Comparison of ENCODE assay signal across 10 cellular contexts in genomic region chr22:21778705-21779363, GRCh38. TPM values are rescaled to one million over a fixed set of nuclear protein-coding genes. Genes with fewer than 3 reads are reported as not detected.
DNase-seq lines count a peak whose midpoint lies in the region; ATAC-seq and TF ChIP-seq lines count a peak whose summit lies in the region.
"Had no signal": no experiment of that assay in that cellular context is flagged by ENCODE, and none has a peak within 500 bp of the region (broad histone marks: within the 10 kb centered on the region; RNA-seq: fewer than 3 reads in every experiment).

No MANE protein-coding gene starts in this region.

- intact Hi-C loops in mammary epithelial cell (cut with micrococcal nuclease), result no loop called here
- intact Hi-C loops in MCF 10A (cut with micrococcal nuclease), result no loop called here
- intact Hi-C loops in heart right ventricle (cut with DNase I), result loop anchor here in 5 of 10 donors (5.0 to 10.0 kb wide), 4 partner anchors 52 to 158 kb away; no protein-coding TSS in a partner anchor
- intact Hi-C loops in psoas muscle (cut with DNase I), result loop anchor here in 1 of 2 donors (5.0 kb wide), 1 partner anchor 158 kb away; no protein-coding TSS in a partner anchor

- H3K27me3 ChIP-seq in mammary epithelial cell (ENCODE audit: insufficient read depth, low read length), result no peaks in the 10 kb centered on the region
- H3K27me3 ChIP-seq in heart right ventricle, result no peaks in the 10 kb centered on the region
- no peaks in the 10 kb centered on the region for H3K27me3 ChIP-seq in psoas muscle (ENCODE audit: insufficient read depth in 3 of 3, low read length in 2 of 3)

- H3K27ac ChIP-seq in mammary epithelial cell (ENCODE audit: insufficient read depth, low read depth, low read length) (no peak overlapping the region), heart right ventricle (no peak overlapping the region), psoas muscle (no peak overlapping the region)

- TF ChIP-seq CTCF in mammary epithelial cell (conservative IDR thresholded peaks at IDR 0.05 in 1 of 2, IDR thresholded peaks at IDR 0.05 in 1 of 2; ENCODE audit: extremely low read depth in 1 of 2, insufficient read depth in 1 of 2, low read depth in 1 of 2, low read length in 2 of 2), result no peak
- TF ChIP-seq CTCF in MCF 10A (IDR thresholded peaks at IDR 0.05; ENCODE audit: unreplicated experiment), result no peak
- no peak for TF ChIP-seq CTCF in astrocyte of the cerebellum (IDR thresholded peaks at IDR 0.05; ENCODE audit: low read depth, low read length, missing control alignments)
- no peak for TF ChIP-seq CTCF in heart right ventricle (IDR thresholded peaks at IDR 0.05)
- TF ChIP-seq CTCF in psoas muscle (IDR thresholded peaks at IDR 0.05), result no peak

- no peak overlapping the region for H3K9ac ChIP-seq in mammary epithelial cell (ENCODE audit: insufficient read depth, low read length)

- dilution Hi-C loops in mammary epithelial cell (cut with HindIII; ENCODE audit: low sequenced_read_pairs), result loop anchor here (5.0 kb wide), 2 partner anchors 78 to 82 kb away; no protein-coding TSS in a partner anchor

- H3K9me3 Mint-ChIP-seq in MCF 10A (ENCODE audit: unreplicated experiment), result no peaks in the 10 kb centered on the region
- H3K9me3 Mint-ChIP-seq: activated naive CD8-positive, alpha-beta T cell treated with anti-CD3 and anti-CD28 coated beads, Interleukin-2, amount 50 U/mL, for 24 hours had no signal

- no peak overlapping the region for H3K4me3 Mint-ChIP-seq in MCF 10A (ENCODE audit: unreplicated experiment)
- H3K4me3 Mint-ChIP-seq: activated naive CD8-positive, alpha-beta T cell treated with anti-CD3 and anti-CD28 coated beads, Interleukin-2, amount 50 U/mL, for 24 hours had no signal

- no peak overlapping the region for H3K27ac Mint-ChIP-seq in MCF 10A (ENCODE audit: low read depth, unreplicated experiment)
- H3K27ac Mint-ChIP-seq: activated naive CD8-positive, alpha-beta T cell treated with anti-CD3 and anti-CD28 coated beads, Interleukin-2, amount 50 U/mL, for 24 hours had no signal

- ATAC-seq in GM19463 (IDR thresholded peaks at IDR 0.05; ENCODE audit: unreplicated experiment) (no peak), heart right ventricle (no peak), psoas muscle (no peak)
- ATAC-seq: activated naive CD8-positive, alpha-beta T cell treated with anti-CD3 and anti-CD28 coated beads, Interleukin-2, amount 50 U/mL, for 24 hours; PC-3 had no signal

- H3K4me1 ChIP-seq in mammary epithelial cell (ENCODE audit: insufficient read depth, low read length) (no peaks in the 10 kb centered on the region), heart right ventricle (peaks cover 0 to 29% (median 2%) of the 10 kb centered on the region in 9 donors), psoas muscle (peaks cover 6% of the 10 kb centered on the region)

- H2AFZ ChIP-seq in mammary epithelial cell (ENCODE audit: low read depth, low read length), result no peak overlapping the region

- H3K36me3 Mint-ChIP-seq in MCF 10A (ENCODE audit: insufficient read depth, unreplicated experiment), result peaks cover 32% of the 10 kb centered on the region

- DNase-seq in mammary epithelial cell (peak; percentile 14), MCF 10A (ENCODE audit: unreplicated experiment) (no peak), astrocyte of the cerebellum (ENCODE audit: low read depth) (peak; percentile 72), iris pigment epithelial cell (ENCODE audit: low read depth) (peak; percentile 93), anterior cingulate cortex (lab: John Stamatoyannopoulos, UW) (no peak), heart right ventricle (no peak), psoas muscle (no peak)
- DNase-seq: activated naive CD8-positive, alpha-beta T cell treated with anti-CD3 and anti-CD28 coated beads, Interleukin-2, amount 50 U/mL, for 24 hours; PC-3 had no signal

- peaks cover 4% of the 10 kb centered on the region for H3K4me1 Mint-ChIP-seq in MCF 10A (ENCODE audit: insufficient read depth, unreplicated experiment)

- no TSS peak for BruUV-seq in mammary epithelial cell (replicated peaks; lab: Mats Ljungman, UMichigan)
- BruUV-seq in MCF 10A (replicated peaks; lab: Mats Ljungman, UMichigan), result no TSS peak

- WGBS in mammary epithelial cell (ENCODE audit: low coverage, missing lambda C conversion rate), result 88% methylated on average over 2 of the region's 4 CpGs
- 92 to 94% methylated on average over 4 of the region's 4 CpGs for WGBS in heart right ventricle, 2 donors
- 89 to 96% (median 94%) methylated on average over 4 of the region's 4 CpGs for WGBS in psoas muscle, 3 donors

- CTCF ChIA-PET in mammary epithelial cell (lab: Charles Lee; ENCODE audit: low non-redundant PET), result no interaction called here
- CTCF ChIA-PET in MCF 10A (lab: Yijun Ruan, JAX), result interaction anchor here (1.2 kb wide), 1 partner anchor 160 kb away, joined by 4 read pairs; no protein-coding TSS in a partner anchor

- in situ Hi-C loops in mammary epithelial cell (cut with MboI; ENCODE audit: low sequenced_read_pairs in 2 of 2) (loop anchor here in 1 of 2 donors (10.0 kb wide), 1 partner anchor 56 kb away; no protein-coding TSS in a partner anchor), astrocyte of the cerebellum (cut with HindIII; ENCODE audit: low sequenced_read_pairs) (no loop called here)

- H3K4me3 ChIP-seq in mammary epithelial cell (replicated peaks in 1 of 3; ENCODE audit: insufficient read depth in 1 of 3, low read depth in 2 of 3, low read length in 3 of 3), result no peak overlapping the region
- H3K4me3 ChIP-seq in astrocyte of the cerebellum (ENCODE audit: low read depth, low read length), result no peak overlapping the region
- no peak overlapping the region for H3K4me3 ChIP-seq in heart right ventricle
- H3K4me3 ChIP-seq in psoas muscle, result no peak overlapping the region

- no peaks in the 10 kb centered on the region for H3K36me3 ChIP-seq in mammary epithelial cell (ENCODE audit: insufficient read depth, low read length)
- peaks cover 0 to 75% (median 19%) of the 10 kb centered on the region in 9 donors for H3K36me3 ChIP-seq in heart right ventricle
- peaks cover 0 to 43% of the 10 kb centered on the region in 2 donors for H3K36me3 ChIP-seq in psoas muscle (ENCODE audit: insufficient read depth in 1 of 2, low read depth in 1 of 2)

- H3K27me3 Mint-ChIP-seq in MCF 10A (ENCODE audit: insufficient read depth, unreplicated experiment), result no peaks in the 10 kb centered on the region
- H3K27me3 Mint-ChIP-seq: activated naive CD8-positive, alpha-beta T cell treated with anti-CD3 and anti-CD28 coated beads, Interleukin-2, amount 50 U/mL, for 24 hours had no signal

- no peaks in the 10 kb centered on the region for H3K9me3 ChIP-seq in mammary epithelial cell (replicated peaks; ENCODE audit: insufficient read depth, low read length)
- no peaks in the 10 kb centered on the region for H3K9me3 ChIP-seq in heart right ventricle
- H3K9me3 ChIP-seq in psoas muscle, result no peaks in the 10 kb centered on the region

- H4K20me1 ChIP-seq in mammary epithelial cell (ENCODE audit: insufficient read depth, low read length), result no peaks in the 10 kb centered on the region

- POLR2A ChIA-PET in MCF 10A (lab: Yijun Ruan, JAX), result no interaction called here

- H3K79me2 ChIP-seq in mammary epithelial cell (ENCODE audit: insufficient read depth, low read length), result peaks cover 5% of the 10 kb centered on the region

- no peak overlapping the region for H3K4me2 ChIP-seq in mammary epithelial cell (ENCODE audit: insufficient read depth, low read depth, low read length)

RNA-seq across cellular contexts. Expression of gene YPEL1, which starts 43.2 kb away (rescaled TPM):
- total RNA-seq in mammary epithelial cell (under 1 TPM; under 0.01 to 0.07 TPM), MCF 10A (2022) (0.07 and 0.27 TPM in 2 replicates), heart right ventricle (10 to 100 TPM in 3 of 10 donors, 1 to 10 TPM in 7; 1.5 to 14.6 (median 8.0) TPM), psoas muscle (10 to 100 TPM in 2 of 4 donors, 1 to 10 TPM in 2; 2.9 to 21.9 (median 10.3) TPM)
- polyA plus RNA-seq in mammary epithelial cell (0.02 TPM), heart right ventricle (1 to 10 TPM; 1.7 to 4.2 TPM), psoas muscle (1 to 10 TPM in 2 of 3 donors, under 1 TPM in 1; 0.72 to 4.6 (median 3.8) TPM)
- 0.47 TPM for polyA minus RNA-seq in mammary epithelial cell

Comparison
In these comparisons a context has a peak if more than half of its experiments do, and no peak if none do; other contexts are left out.
1. DNase-seq: peak in mammary epithelial cell (single experiment), astrocyte of the cerebellum (single experiment) and iris pigment epithelial cell (single experiment); none in MCF 10A (single experiment), anterior cingulate cortex (0 of 58), heart right ventricle (0 of 2) and psoas muscle (0 of 2).